ENCODE assay signal across 24 cellular contexts in genomic region chr2:224890407-224890806, GRCh38.
DNase-seq lines count a peak whose midpoint lies in the region; ATAC-seq and TF ChIP-seq lines count a peak whose summit lies in the region.
"Had no signal": no experiment of that assay in that cellular context is flagged by ENCODE, and none has a peak within 500 bp of the region (broad histone marks: within the 10 kb centered on the region; RNA-seq: fewer than 3 reads in every experiment).

No MANE protein-coding gene starts in this region.

- H3K27me3 ChIP-seq in neuron (ENCODE audit: insufficient read depth, low read length), result no peaks in the 10 kb centered on the region
- no peaks in the 10 kb centered on the region for H3K27me3 ChIP-seq in testis
- H3K27me3 ChIP-seq: heart right ventricle, Peyer's patch, SJCRH30 had no signal

- 61 to 65% methylated on average over 3 of the region's 3 CpGs for WGBS in testis, 2 donors

- H3K27me3 Mint-ChIP-seq in activated T-cell treated with anti-CD3 and anti-CD28 coated beads, Interleukin-2, amount 50 U/mL, for 24 hours, result no peaks in the 10 kb centered on the region
- peaks cover 1% of the 10 kb centered on the region; the same call in 1 of the 2 replicates for H3K27me3 Mint-ChIP-seq in HFFc6 (ENCODE audit: insufficient read depth)
- H3K27me3 Mint-ChIP-seq: activated naive CD8-positive, alpha-beta T cell treated with anti-CD3 and anti-CD28 coated beads, Interleukin-2, amount 10 ng/mL, durations not matched to agents 7 days and 5 days had no signal

- no peaks in the 10 kb centered on the region for H3K9me3 Mint-ChIP-seq in activated T-cell treated with anti-CD3 and anti-CD28 coated beads, Interleukin-2, amount 50 U/mL, for 24 hours
- no peaks in the 10 kb centered on the region for H3K9me3 Mint-ChIP-seq in HFFc6
- H3K9me3 Mint-ChIP-seq: activated naive CD8-positive, alpha-beta T cell treated with anti-CD3 and anti-CD28 coated beads, Interleukin-2, amount 10 ng/mL, durations not matched to agents 7 days and 5 days had no signal

- TF ChIP-seq CTCF in HFFc6 (IDR thresholded peaks at IDR 0.05), result no peak
- TF ChIP-seq CTCF in testis (IDR thresholded peaks at IDR 0.05), result no peak

- peak overlapping the region; percentile 71 for H2AFZ ChIP-seq in neuron (ENCODE audit: low read depth, low read length)

- H3K4me3 ChIP-seq in neuron (ENCODE audit: low read length) (no peak overlapping the region), testis (no peak overlapping the region)
- H3K4me3 ChIP-seq: A549, heart right ventricle, Peyer's patch, SJCRH30 had no signal

- no peak for DNase-seq in activated T-cell treated with anti-CD3 and anti-CD28 coated beads, Interleukin-2, amount 50 U/mL, for 24 hours
- DNase-seq in activated T-cell treated with anti-CD3 and anti-CD28 coated beads for 4 hours (no peak), HFFc6 (no peak), amniotic epithelial cell (ENCODE audit: low read depth) (peak; percentile 19), mesenteric fat pad (ENCODE audit: low spot score) (no peak), testis (no peak)
- DNase-seq: activated naive CD8-positive, alpha-beta T cell treated with anti-CD3 and anti-CD28 coated beads, Interleukin-2, amount 10 ng/mL, durations not matched to agents 7 days and 5 days; effector memory CD4-positive, alpha-beta T cell; EL; erythroblast; foreskin fibroblast; H9; heart right ventricle; Kasumi-1; left colon; NCI-H2171; NCI-H526; Peyer's patch; SJCRH30; substantia nigra had no signal

- H3K36me3 ChIP-seq in neuron (ENCODE audit: insufficient read depth, low read length), result no peaks in the 10 kb centered on the region
- no peaks in the 10 kb centered on the region for H3K36me3 ChIP-seq in testis (ENCODE audit: low read depth, missing control alignments)
- H3K36me3 ChIP-seq: Peyer's patch, SJCRH30 had no signal

- peaks cover 77% of the 10 kb centered on the region for H3K4me1 Mint-ChIP-seq in activated T-cell treated with anti-CD3 and anti-CD28 coated beads, Interleukin-2, amount 50 U/mL, for 24 hours (ENCODE audit: low read depth)
- peaks cover 67% of the 10 kb centered on the region for H3K4me1 Mint-ChIP-seq in HFFc6 (ENCODE audit: low read depth)

- no peak overlapping the region for H3K27ac ChIP-seq in testis
- H3K27ac ChIP-seq: heart right ventricle, HL-60, Peyer's patch, SJCRH30 had no signal

- intact Hi-C loops in testis (cut with DNase I; ENCODE audit: low total_unique reads), result no loop called here

- H3K36me3 Mint-ChIP-seq in activated T-cell treated with anti-CD3 and anti-CD28 coated beads, Interleukin-2, amount 50 U/mL, for 24 hours (ENCODE audit: low read depth), result peaks cover 99% of the 10 kb centered on the region
- peaks cover 67% of the 10 kb centered on the region for H3K36me3 Mint-ChIP-seq in HFFc6 (ENCODE audit: low read depth)

- ATAC-seq in GM18519 (IDR thresholded peaks at IDR 0.05; ENCODE audit: low FRiP score, unreplicated experiment), result no peak
- ATAC-seq: A549, heart right ventricle, left colon had no signal

- peak overlapping the region; percentile 60 for H3K27ac Mint-ChIP-seq in activated T-cell treated with anti-CD3 and anti-CD28 coated beads, Interleukin-2, amount 50 U/mL, for 24 hours
- peak overlapping the region; percentile 1 for H3K27ac Mint-ChIP-seq in HFFc6
- H3K27ac Mint-ChIP-seq: H9 had no signal

- H3K4me3 Mint-ChIP-seq in activated T-cell treated with anti-CD3 and anti-CD28 coated beads, Interleukin-2, amount 50 U/mL, for 24 hours, result no peak overlapping the region
- H3K4me3 Mint-ChIP-seq in HFFc6, result no peak overlapping the region; the same call in 1 of the 2 replicates
- H3K4me3 Mint-ChIP-seq: activated naive CD8-positive, alpha-beta T cell treated with anti-CD3 and anti-CD28 coated beads, Interleukin-2, amount 10 ng/mL, durations not matched to agents 7 days and 5 days; H9 had no signal

- TF ChIP-seq POLR2A in testis (IDR thresholded peaks at IDR 0.05), result no peak

- H3K9me3 ChIP-seq in neuron (ENCODE audit: low read length), result no peaks in the 10 kb centered on the region
- no peaks in the 10 kb centered on the region for H3K9me3 ChIP-seq in testis
- H3K9me3 ChIP-seq: A549, heart right ventricle, Peyer's patch, SJCRH30 had no signal

- peaks cover 12% of the 10 kb centered on the region for H3K4me1 ChIP-seq in neuron (ENCODE audit: insufficient read depth, low read length)
- no peaks in the 10 kb centered on the region for H3K4me1 ChIP-seq in testis
- H3K4me1 ChIP-seq: SJCRH30 had no signal
